15 cellular contexts compared by ENCODE assay signal in the genomic region with DNA sequence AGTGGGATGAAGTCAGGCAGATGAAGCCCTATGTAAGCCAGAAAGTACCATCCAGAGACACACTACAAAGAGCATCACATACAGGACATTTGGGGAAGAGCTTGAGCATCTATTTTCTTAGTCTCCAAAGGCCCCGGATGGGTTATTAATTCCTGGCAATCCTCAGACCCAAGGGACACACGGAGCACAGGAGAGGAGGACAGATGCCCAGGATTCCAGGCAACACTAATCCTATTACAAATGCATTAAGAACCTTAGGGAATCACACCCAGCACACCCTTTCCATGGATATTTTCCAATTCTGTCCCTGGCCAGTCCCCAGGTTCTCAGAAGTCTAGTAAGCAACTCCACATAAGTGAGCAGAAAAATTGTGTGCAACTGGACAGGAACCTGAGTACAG.
DNase-seq lines count a peak whose midpoint lies in the region; ATAC-seq and TF ChIP-seq lines count a peak whose summit lies in the region.
"Had no signal": no experiment of that assay in that cellular context is flagged by ENCODE, and none has a peak within 500 bp of the region (broad histone marks: within the 10 kb centered on the region; RNA-seq: fewer than 3 reads in every experiment).

No MANE protein-coding gene starts in this region.

- no peaks in the 10 kb centered on the region for H3K27me3 ChIP-seq in HAP-1 (ENCODE audit: low read depth)

- no peaks in the 10 kb centered on the region for H3K4me1 ChIP-seq in HAP-1

- in situ Hi-C loops in HAP-1 (cut with MboI; ENCODE audit: low sequenced_read_pairs), result no loop called here

- H3K36me3 ChIP-seq in HAP-1 (replicated peaks), result no peaks in the 10 kb centered on the region

- DNase-seq in Right ventricle myocardium inferior (ENCODE audit: missing footprints) (no peak), cardiac septum (ENCODE audit: low spot score) (no peak), NCI-H524 treated with DMSO at 0.1 percent for 48 hours (lab: John Stamatoyannopoulos, UW) (peak; percentile 98), NCI-H1105 (lab: John Stamatoyannopoulos, UW) (no peak), SHP77 treated with DMSO at 0.1 percent for 48 hours (lab: John Stamatoyannopoulos, UW) (no peak), HAP-1 (ENCODE audit: low spot score in 2 of 2) (no peak)
- DNase-seq: 8988T; ACHN; C1 segment of cervical spinal cord; Calu3; CD4-positive, alpha-beta T cell; DMS53; GF-D8 had no signal

- ATAC-seq in Right ventricle myocardium inferior (peak; percentile 50), SK-N-SH treated with all-trans-retinoic acid at 6 μM for 48 hours (no peak)
- ATAC-seq: HCT116 had no signal

- no peak overlapping the region for H3K4me3 ChIP-seq in HAP-1

- H3K9me3 ChIP-seq in HAP-1, result no peaks in the 10 kb centered on the region

- intact Hi-C loops in Right ventricle myocardium inferior (cut with DNase I), result no loop called here
- intact Hi-C loops in cardiac septum (cut with DNase I), result no loop called here

TF ChIP-seq in SK-N-SH treated with all-trans-retinoic acid at 6 μM for 48 hours, 23 proteins besides CTCF, POLR2A, EP300 and RAD21:
- TF ChIP-seq TCF4 (CRISPR knock-in tag; IDR thresholded peaks at IDR 0.05; ENCODE audit: borderline replicate concordance), result peak; percentile 24; the same call in 1 of the 2 replicates
- no peak for TF ChIP-seq ARNTL (CRISPR knock-in tag; IDR thresholded peaks at IDR 0.05; ENCODE audit: borderline replicate concordance, low read depth)
- no peak for TF ChIP-seq TOX (CRISPR knock-in tag; IDR thresholded peaks at IDR 0.05; ENCODE audit: borderline replicate concordance)
- no peak for TF ChIP-seq OSR1 (CRISPR knock-in tag; IDR thresholded peaks at IDR 0.05)
- TF ChIP-seq ZC3H10 (CRISPR knock-in tag; IDR thresholded peaks at IDR 0.05), result no peak
- no peak; the same call in 1 of the 2 replicates for TF ChIP-seq ZNF70 (CRISPR knock-in tag; IDR thresholded peaks at IDR 0.05)
- TF ChIP-seq ZNF8 (CRISPR knock-in tag; IDR thresholded peaks at IDR 0.05), result no peak
- no peak for TF ChIP-seq PPARA (CRISPR knock-in tag; IDR thresholded peaks at IDR 0.05; ENCODE audit: borderline replicate concordance)
